1 cellular context compared by ENCODE assay signal in genomic region chr9:128666481-128666941, GRCh38.
TF ChIP-seq lines count a peak whose summit lies in the region.

No MANE protein-coding gene starts in this region.

TF ChIP-seq in HCT116, 20 proteins besides CTCF, POLR2A, EP300 and RAD21:
- peak; percentile 66 for TF ChIP-seq CEBPB (IDR thresholded peaks at IDR 0.05; ENCODE audit: low read depth)
- TF ChIP-seq SP1 (IDR thresholded peaks at IDR 0.05; ENCODE audit: low read depth), result peak; percentile 50; the same call in 1 of the 2 replicates
- TF ChIP-seq POLR2AphosphoS5 (IDR thresholded peaks at IDR 0.05; ENCODE audit: low read depth, low read length), result 0 out of 2 replicates have a peak, but pooled peaks have one; percentile 18
- TF ChIP-seq JUND (IDR thresholded peaks at IDR 0.05), result peak; percentile 74
- peak; percentile 73 for TF ChIP-seq FOSL1 (IDR thresholded peaks at IDR 0.05; ENCODE audit: low read depth)
- TF ChIP-seq CBX3 (IDR thresholded peaks at IDR 0.05; ENCODE audit: low read depth), result peak; percentile 86; the same call in 1 of the 2 replicates
- TF ChIP-seq EGR1 (IDR thresholded peaks at IDR 0.05; ENCODE audit: low read depth), result 0 out of 2 replicates have a peak, but pooled peaks have one; percentile 17
